Comparison of ENCODE assay signal across 8 cellular contexts in the genomic region with DNA sequence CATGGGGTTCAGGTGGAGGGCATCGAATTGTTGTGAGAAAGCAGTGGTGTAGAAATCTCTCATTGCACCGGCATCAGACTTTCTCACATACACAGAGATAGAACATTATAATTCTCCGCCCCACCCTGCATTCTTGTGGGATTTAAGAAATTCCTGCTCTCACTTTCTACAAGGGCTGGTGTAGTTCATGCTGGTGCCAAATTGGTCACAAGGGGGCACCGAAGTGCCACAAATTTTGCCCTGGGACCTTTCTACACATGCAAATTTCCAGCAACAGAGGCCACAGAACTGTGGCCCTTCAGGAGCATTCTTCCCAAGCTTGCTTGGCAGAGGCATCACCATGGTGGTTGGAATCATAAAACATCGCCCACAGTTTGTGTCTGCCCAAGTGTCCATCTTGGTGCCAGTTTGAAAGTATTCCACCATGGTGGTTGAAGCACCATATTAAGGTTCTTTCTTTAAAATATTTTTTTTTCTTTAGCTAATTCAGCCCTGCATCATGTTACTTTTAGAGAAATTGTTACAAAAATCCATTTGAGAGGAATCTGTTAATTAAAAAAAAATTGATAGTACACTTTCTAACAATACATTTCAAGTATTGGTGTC.
DNase-seq lines count a peak whose midpoint lies in the region; ATAC-seq and TF ChIP-seq lines count a peak whose summit lies in the region.

No MANE protein-coding gene starts in this region.

- no peak overlapping the region for H3K4me3 ChIP-seq in foreskin fibroblast (ENCODE audit: low read depth in 1 of 2, low read length in 2 of 2)
- H3K4me3 ChIP-seq in prostate gland, result no peak overlapping the region

- peak; percentile 82 for ATAC-seq in HG02588 (IDR thresholded peaks at IDR 0.05; ENCODE audit: unreplicated experiment)

- intact Hi-C loops in prostate gland (cut with DNase I), result no loop called here

- WGBS in prostate gland, result 23% methylated on average over 5 of the region's 5 CpGs

- TF ChIP-seq POLR2A in prostate gland (IDR thresholded peaks at IDR 0.05), result no peak

- H3K27ac ChIP-seq in VCaP (no peak overlapping the region), prostate gland (no peak overlapping the region)

- H3K4me1 ChIP-seq in prostate gland (replicated peaks), result no peaks in the 10 kb centered on the region

- TF ChIP-seq CTCF in AG09319 (IDR thresholded peaks at IDR 0.05; ENCODE audit: low read depth, low read length) (peak; percentile 68), GM12872 (IDR thresholded peaks at IDR 0.05; ENCODE audit: insufficient read depth, low read depth, low read length) (peak; percentile 68), VCaP (conservative IDR thresholded peaks at IDR 0.05) (peak; percentile 81), foreskin fibroblast (IDR thresholded peaks at IDR 0.05; ENCODE audit: low read depth, low read length) (peak; percentile 52), prostate gland (IDR thresholded peaks at IDR 0.05) (peak in 3 of 4 experiments; percentile 35 to 56 (median 36))

- H3K27me3 ChIP-seq in prostate gland (replicated peaks; ENCODE audit: insufficient read depth), result no peaks in the 10 kb centered on the region

- no peaks in the 10 kb centered on the region for H3K36me3 ChIP-seq in prostate gland

- peak; percentile 28 for DNase-seq in AG09319 (ENCODE audit: extremely low read depth, low read depth)
- DNase-seq in NCI-H1105 (lab: John Stamatoyannopoulos, UW), result peak; percentile 24
- DNase-seq in foreskin fibroblast, result peak; percentile 15 to 80
- peak; percentile 28 for DNase-seq in prostate gland (ENCODE audit: low spot score)
- no peak for DNase-seq in effector CD8-positive, alpha-beta T cell (lab: John Stamatoyannopoulos, UW)

- H3K9me3 ChIP-seq in prostate gland, result no peaks in the 10 kb centered on the region
